ENCODE assay signal across 14 cellular contexts in the genomic region with DNA sequence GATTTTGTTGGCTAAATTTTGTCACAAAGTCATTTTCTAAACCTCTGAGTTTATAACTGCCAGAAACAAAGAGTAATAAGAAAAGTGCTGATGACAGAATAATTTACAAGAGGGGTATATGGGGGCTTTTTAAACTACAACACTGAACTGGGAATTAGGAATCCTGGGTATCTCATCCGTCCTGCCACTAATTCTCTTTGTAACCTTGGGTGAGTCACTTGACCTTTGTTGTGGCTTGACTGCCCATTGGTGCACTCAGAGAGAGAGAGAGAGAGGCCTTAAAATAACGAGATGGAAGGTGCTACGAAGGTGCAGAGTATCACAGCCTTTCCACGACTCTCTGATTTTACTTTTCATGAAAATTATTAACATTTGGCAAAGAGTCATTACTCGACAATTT.
DNase-seq lines count a peak whose midpoint lies in the region; ATAC-seq, FAIRE-seq and TF ChIP-seq lines count a peak whose summit lies in the region.
"Had no signal": no experiment of that assay in that cellular context is flagged by ENCODE, and none has a peak within 500 bp of the region (broad histone marks: within the 10 kb centered on the region; RNA-seq: fewer than 3 reads in every experiment).

No MANE protein-coding gene starts in this region.

- TF ChIP-seq POLR2A in esophagus muscularis mucosa (IDR thresholded peaks at IDR 0.05; ENCODE audit: low read depth) (no peak), GM12892 (IDR thresholded peaks at IDR 0.05; ENCODE audit: low read depth, low read length) (no peak)

- H3K27ac ChIP-seq in esophagus muscularis mucosa (replicated peaks in 1 of 4) (peak overlapping the region; percentile 55 to 75 (median 66)), muscle layer of colon (ENCODE audit: low read depth, low read length) (no peak overlapping the region)
- H3K27ac ChIP-seq: WERI-Rb-1 had no signal

- H3K9me3 Mint-ChIP-seq in progenitor cell of endocrine pancreas (ENCODE audit: low read depth) = peaks cover under 1% of the 10 kb centered on the region

- no peaks in the 10 kb centered on the region for H3K27me3 ChIP-seq in MG63
- no peaks in the 10 kb centered on the region for H3K27me3 ChIP-seq in esophagus muscularis mucosa
- H3K27me3 ChIP-seq in muscle layer of colon (ENCODE audit: control insufficient read depth in 1 of 2, insufficient read depth in 2 of 2, low read length in 2 of 2) = no peaks in the 10 kb centered on the region
- H3K27me3 ChIP-seq: heart left ventricle had no signal

- H3K4me3 ChIP-seq in MG63 (no peak overlapping the region; the same call in 1 of the 2 replicates), esophagus muscularis mucosa (peak overlapping the region in 2 of 4 donors; percentile 24 to 32), muscle layer of colon (ENCODE audit: low read depth in 1 of 2, low read length in 2 of 2) (peak overlapping the region in 1 of 2 donors; percentile 49)

- no peaks in the 10 kb centered on the region for H3K36me3 Mint-ChIP-seq in progenitor cell of endocrine pancreas (ENCODE audit: insufficient read depth)

- no peaks in the 10 kb centered on the region for H3K36me3 ChIP-seq in MG63
- no peaks in the 10 kb centered on the region for H3K36me3 ChIP-seq in esophagus muscularis mucosa
- H3K36me3 ChIP-seq in muscle layer of colon (ENCODE audit: insufficient read depth, low read length) = no peaks in the 10 kb centered on the region
- H3K36me3 ChIP-seq: heart left ventricle, WERI-Rb-1 had no signal

- H3K4me1 Mint-ChIP-seq in progenitor cell of endocrine pancreas (ENCODE audit: low read depth) = peaks cover 13% of the 10 kb centered on the region

- TF ChIP-seq EP300 in esophagus muscularis mucosa (IDR thresholded peaks at IDR 0.05) = no peak

- no peak for ATAC-seq in GM21737 (IDR thresholded peaks at IDR 0.05; ENCODE audit: unreplicated experiment)

- no peak overlapping the region for H3K4me3 Mint-ChIP-seq in progenitor cell of endocrine pancreas (ENCODE audit: low read depth)
- H3K4me3 Mint-ChIP-seq: dendritic cell treated with granulocyte-macrophage colony-stimulating factor and Interleukin-4, amounts not matched to agents 40 ng/mL and 50 ng/mL, for 4 days had no signal

- H3K9ac ChIP-seq in muscle layer of colon (ENCODE audit: low read length) = peak overlapping the region; percentile 7

- H3K27me3 Mint-ChIP-seq in progenitor cell of endocrine pancreas = no peaks in the 10 kb centered on the region
- H3K27me3 Mint-ChIP-seq: dendritic cell treated with granulocyte-macrophage colony-stimulating factor and Interleukin-4, amounts not matched to agents 40 ng/mL and 50 ng/mL, for 4 days had no signal

- no peak for FAIRE-seq in GM12892 (lab: Jason Lieb, UNC)
- FAIRE-seq: urothelium cell line had no signal

- WGBS in esophagus muscularis mucosa = 48% methylated on average over 5 of the region's 5 CpGs

- intact Hi-C loops in esophagus muscularis mucosa (cut with DNase I) = no loop called here

- no peak overlapping the region for H3K27ac Mint-ChIP-seq in progenitor cell of endocrine pancreas
- H3K27ac Mint-ChIP-seq: dendritic cell treated with granulocyte-macrophage colony-stimulating factor and Interleukin-4, amounts not matched to agents 40 ng/mL and 50 ng/mL, for 4 days had no signal

- TF ChIP-seq CTCF in esophagus muscularis mucosa (IDR thresholded peaks at IDR 0.05) = no peak
- TF ChIP-seq CTCF in progenitor cell of endocrine pancreas (IDR thresholded peaks at IDR 0.05; ENCODE audit: unreplicated experiment) = no peak

- H3K4me1 ChIP-seq in esophagus muscularis mucosa (peaks cover 0 to 17% (median 15%) of the 10 kb centered on the region in 4 donors), muscle layer of colon (ENCODE audit: insufficient read depth, low read length) (peaks cover 8% of the 10 kb centered on the region)

- DNase-seq in AG08396 (ENCODE audit: low spot score) (peak; percentile 19), MG63 (peak; percentile 69), esophagus muscularis mucosa (ENCODE audit: extremely low spot score) (no peak), progenitor cell of endocrine pancreas (ENCODE audit: low spot score, unreplicated experiment) (no peak), GM12892 (ENCODE audit: insufficient read length) (no peak), NCI-H345 (lab: John Stamatoyannopoulos, UW) (no peak)
- DNase-seq: DND-41, SIG-M5, WERI-Rb-1 had no signal

- H3K9me3 ChIP-seq in MG63 (no peaks in the 10 kb centered on the region; the same call in 1 of the 2 replicates), esophagus muscularis mucosa (no peaks in the 10 kb centered on the region), muscle layer of colon (ENCODE audit: low read length) (no peaks in the 10 kb centered on the region)
- H3K9me3 ChIP-seq: heart left ventricle had no signal

Comparison
In these comparisons a context has a peak if more than half of its experiments do, and no peak if none do; other contexts are left out.
1. DNase-seq: peak in AG08396 (single experiment) and MG63 (single experiment); none in esophagus muscularis mucosa (single experiment), progenitor cell of endocrine pancreas (single experiment), GM12892 (single experiment) and NCI-H345 (single experiment).